In the genomic region with DNA sequence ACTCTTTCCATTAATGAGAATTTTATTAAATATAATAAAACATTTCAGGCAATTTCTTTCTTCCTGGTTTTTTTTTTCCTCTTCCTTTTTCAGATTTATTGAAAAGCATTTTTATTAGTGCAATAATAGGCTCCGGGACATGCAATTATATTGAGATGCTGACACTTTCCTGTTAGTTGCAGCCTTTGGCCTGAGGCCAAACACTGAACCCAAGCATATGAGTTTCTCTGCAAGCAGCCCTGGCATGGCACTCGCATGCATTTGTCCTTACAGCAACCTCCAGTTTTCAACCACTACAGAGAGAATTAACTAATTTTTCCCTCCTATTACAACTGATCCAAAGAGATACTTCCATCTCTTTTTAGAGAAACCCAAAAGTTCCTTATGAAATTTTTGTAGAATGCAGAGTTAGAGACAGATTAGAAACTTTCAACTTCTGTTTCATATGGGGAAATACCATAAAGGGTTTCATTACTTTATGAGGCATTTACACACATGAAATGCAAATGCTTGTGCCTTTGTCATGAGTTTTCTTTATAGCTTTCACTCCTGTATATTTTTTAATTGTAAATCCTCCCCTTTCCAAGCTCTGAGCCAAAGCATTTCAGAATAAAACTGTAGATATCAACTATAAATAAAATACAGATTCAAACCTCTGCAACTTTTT, we compare ENCODE assay signal across 1 cellular context.
TF ChIP-seq lines count a peak whose summit lies in the region.

No MANE protein-coding gene starts in this region.

TF ChIP-seq in GM12878, 131 proteins besides CTCF, POLR2A, EP300 and RAD21 (continued from another document):
- TF ChIP-seq, protein P1, sequence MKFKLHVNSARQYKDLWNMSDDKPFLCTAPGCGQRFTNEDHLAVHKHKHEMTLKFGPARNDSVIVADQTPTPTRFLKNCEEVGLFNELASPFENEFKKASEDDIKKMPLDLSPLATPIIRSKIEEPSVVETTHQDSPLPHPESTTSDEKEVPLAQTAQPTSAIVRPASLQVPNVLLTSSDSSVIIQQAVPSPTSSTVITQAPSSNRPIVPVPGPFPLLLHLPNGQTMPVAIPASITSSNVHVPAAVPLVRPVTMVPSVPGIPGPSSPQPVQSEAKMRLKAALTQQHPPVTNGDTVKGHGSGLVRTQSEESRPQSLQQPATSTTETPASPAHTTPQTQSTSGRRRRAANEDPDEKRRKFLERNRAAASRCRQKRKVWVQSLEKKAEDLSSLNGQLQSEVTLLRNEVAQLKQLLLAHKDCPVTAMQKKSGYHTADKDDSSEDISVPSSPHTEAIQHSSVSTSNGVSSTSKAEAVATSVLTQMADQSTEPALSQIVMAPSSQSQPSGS (IDR thresholded peaks at IDR 0.05; ENCODE audit: low read length): no peak
- no peak for TF ChIP-seq KAT2A (conservative IDR thresholded peaks at IDR 0.05; ENCODE audit: control insufficient read depth, low read depth, low read length)
- no peak for TF ChIP-seq BCL11A (IDR thresholded peaks at IDR 0.05; ENCODE audit: low read depth, low read length)
- no peak for TF ChIP-seq IKZF1 (conservative IDR thresholded peaks at IDR 0.05)
- TF ChIP-seq ZNF217 (IDR thresholded peaks at IDR 0.05): no peak
- TF ChIP-seq PKNOX1 (IDR thresholded peaks at IDR 0.05): no peak
- TF ChIP-seq HDAC2 (IDR thresholded peaks at IDR 0.05): no peak
- no peak for TF ChIP-seq MYC (IDR thresholded peaks at IDR 0.05; ENCODE audit: insufficient read depth, insufficient read length, insufficient replicate concordance, low read length, severe bottlenecking)
